In the genomic region with DNA sequence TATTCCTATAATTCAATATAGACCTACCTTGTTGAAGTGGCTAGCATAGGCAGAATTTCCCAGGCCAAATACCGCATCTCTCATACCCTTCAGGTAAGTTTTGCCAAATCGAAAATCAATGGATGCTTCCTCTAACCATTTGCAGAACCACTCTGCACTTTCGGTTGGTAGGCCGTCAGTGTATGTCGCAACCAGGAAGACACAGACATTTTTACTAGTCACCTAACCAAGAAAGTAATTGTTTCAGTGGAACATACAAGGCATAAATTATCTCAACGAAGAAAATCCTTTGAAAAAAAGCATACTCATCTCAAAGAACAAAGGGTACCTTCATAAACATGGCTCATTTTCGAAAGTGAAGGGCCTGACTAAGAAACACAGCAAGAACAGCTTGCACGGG, we compare ENCODE assay signal across 7 cellular contexts. TPM values are rescaled to one million over a fixed set of nuclear protein-coding genes. Genes with fewer than 3 reads are reported as not detected.
DNase-seq lines count a peak whose midpoint lies in the region; ATAC-seq, FAIRE-seq and TF ChIP-seq lines count a peak whose summit lies in the region.
"Not testable (repeated sequence)": the region's sequence is repeated elsewhere in the genome, so short reads cannot be mapped to it uniquely, and the experiment has no call there.

No MANE protein-coding gene starts in this region.

- not testable (repeated sequence) for H3K4me1 Mint-ChIP-seq in nephron progenitor cell

- H2AFZ ChIP-seq in K562 (ENCODE audit: low read depth, low read length), result not testable (repeated sequence)

- in situ Hi-C loops in KBM-7 (cut with MboI; ENCODE audit: low pct_unique_long_range_greater_than_20kb, low sequenced_read_pairs); K562 (cut with MboI): not testable (repeated sequence)

- TF ChIP-seq POLR2A in K562 (conservative IDR thresholded peaks at IDR 0.05), result not testable (repeated sequence)

- peak overlapping the region; percentile 25 for H3K27ac Mint-ChIP-seq in nephron progenitor cell

- not testable (repeated sequence) for H3K9me1 ChIP-seq in K562 (ENCODE audit: control insufficient read depth, insufficient read depth, low read length)

- H3K4me1 ChIP-seq in K562 (replicated peaks in 1 of 2; ENCODE audit: control insufficient read depth in 2 of 2, insufficient read depth in 2 of 2, low read length in 2 of 2), result peaks cover 12 to 13% of the 10 kb centered on the region in 2 experiments; a peak in 3 of 5 replicates

- not testable (repeated sequence) for BruUV-seq in K562 (replicated peaks; lab: Mats Ljungman, UMichigan)

- not testable (repeated sequence) for ATAC-seq in K562

- WGBS in K562 (ENCODE audit: insufficient coverage, low coverage, missing lambda C conversion rate), result 91% methylated on average over 8 of the region's 8 CpGs

- not testable (repeated sequence) for H3K4me2 ChIP-seq in K562 (ENCODE audit: insufficient read depth, low read length)

- peak; percentile 16 for FAIRE-seq in D721Med (lab: Jason Lieb, UNC)
- FAIRE-seq in K562 (lab: Jason Lieb, UNC), result not testable (repeated sequence)

- H4K20me1 ChIP-seq in K562 (replicated peaks; ENCODE audit: control insufficient read depth, insufficient read depth, low read length), result not testable (repeated sequence)

- not testable (repeated sequence) for H3K9me3 Mint-ChIP-seq in nephron progenitor cell

- POLR2A ChIA-PET in K562 (lab: Yijun Ruan, JAX), result not testable (repeated sequence)

- H3K36me3 ChIP-seq in K562 (ENCODE audit: control insufficient read depth, insufficient read depth, low read length), result peaks cover 37% of the 10 kb centered on the region; the same call in 2 of the 3 replicates

- TF ChIP-seq CTCF in D721Med (IDR thresholded peaks at IDR 0.05; ENCODE audit: insufficient read depth, missing control alignments); K562 (IDR thresholded peaks at IDR 0.05 in 2 of 3, conservative IDR thresholded peaks at IDR 0.05 in 1 of 3; ENCODE audit: insufficient read depth in 2 of 3, low read depth in 1 of 3, low read length in 3 of 3); nephron progenitor cell (IDR thresholded peaks at IDR 0.05): not testable (repeated sequence)

- H3K9me3 ChIP-seq in K562 (replicated peaks; ENCODE audit: control insufficient read depth, insufficient read depth, low read depth, low read length), result not testable (repeated sequence)

- not testable (repeated sequence) for H3K27ac ChIP-seq in K562 (ENCODE audit: extremely low read depth, low read depth, low read length)

- intact Hi-C loops in K562 (cut with micrococcal nuclease), result not testable (repeated sequence)

- not testable (repeated sequence) for H3K27me3 ChIP-seq in K562 (ENCODE audit: control insufficient read depth in 2 of 2, insufficient read depth in 2 of 2, low read length in 2 of 2)

- not testable (repeated sequence) for H3K79me2 ChIP-seq in K562 (ENCODE audit: control insufficient read depth, insufficient read depth, low read length)

- peaks cover 22% of the 10 kb centered on the region for H3K36me3 Mint-ChIP-seq in nephron progenitor cell (ENCODE audit: low read depth)

- H3K27me3 Mint-ChIP-seq in nephron progenitor cell (ENCODE audit: low read depth, poor library complexity), result not testable (repeated sequence)

- CTCF ChIA-PET in K562 (lab: Yijun Ruan, JAX; ENCODE audit: low intra/inter-chr PET ratio), result not testable (repeated sequence)

- not testable (repeated sequence) for DNase-seq in D721Med (ENCODE audit: insufficient read length, low spot score); K562 (ENCODE audit: extremely low read depth in 1 of 4, low spot score in 3 of 4); nephron progenitor cell
- DNase-seq in KBM-7 (peak; percentile 26), MV-4-11 (lab: John Stamatoyannopoulos, UW) (peak; percentile 64), NOMO-1 treated with dmso at 0.1 percent for 144 hours (lab: John Stamatoyannopoulos, UW; ENCODE audit: unreplicated experiment) (peak; percentile 85), SKM-1 treated with dmso at 0.1 percent for 144 hours (lab: John Stamatoyannopoulos, UW; ENCODE audit: unreplicated experiment) (peak; percentile 2)

- not testable (repeated sequence) for H3K9ac ChIP-seq in K562 (ENCODE audit: insufficient read depth in 1 of 2, low read depth in 2 of 2, low read length in 2 of 2)

- not testable (repeated sequence) for H3K4me3 ChIP-seq in K562

- not testable (repeated sequence) for H3K4me3 Mint-ChIP-seq in nephron progenitor cell

- TF ChIP-seq RAD21 in K562 (CRISPR knock-in tag; conservative IDR thresholded peaks at IDR 0.05 in 1 of 2, IDR thresholded peaks at IDR 0.05 in 1 of 2), result not testable (repeated sequence)

- not testable (repeated sequence) for TF ChIP-seq EP300 in K562 (IDR thresholded peaks at IDR 0.05; ENCODE audit: low read length)

TF ChIP-seq in K562, 482 proteins besides CTCF, POLR2A, EP300 and RAD21:
- peak; percentile 56; the same call in 1 of the 2 replicates for TF ChIP-seq CEBPB (tag; IDR thresholded peaks at IDR 0.05)

RNA-seq across cellular contexts. Expression of a gene that starts 17.6 kb away (rescaled TPM):
- total RNA-seq in K562 (2011; cell fraction: chromatin; rRNA removed; ENCODE audit: low replicate concordance), result 55.6 and 75.9 TPM in 2 replicates
- total RNA-seq in K562 (2011; cell fraction: nucleolus; rRNA removed), result 29.4 and 32.8 TPM in 2 replicates
- total RNA-seq in K562 (2011; cell fraction: nucleoplasm; rRNA removed), result 32.4 and 37.9 TPM in 2 replicates
- total RNA-seq in K562 (2014; rRNA removed), result 9.4 and 10.2 TPM in 2 replicates
- total RNA-seq in K562 (2014; rRNA removed; fragmentation: Illumina TruSeq; extraction: Trizol), result 12.9 TPM in 2 replicates
- total RNA-seq in K562 (2015; rRNA removed; fragmentation: Illumina TruSeq; extraction: Trizol), result 13.6 and 14.7 TPM in 2 replicates
- total RNA-seq in K562 (2021), result 7.7 and 9.8 TPM in 2 replicates
- polyA plus RNA-seq in K562 (2011; rRNA removed), result 7.2 and 10.0 TPM in 2 replicates
- 3.7 and 4.5 TPM in 2 replicates for polyA plus RNA-seq in K562 (2011; cell fraction: cytosol; rRNA removed)
- polyA plus RNA-seq in K562 (2011; cell fraction: nucleus; rRNA removed), result 5.4 and 5.5 TPM in 2 replicates
- 5.4 and 5.7 TPM in 2 replicates for polyA plus RNA-seq in K562 (2012)
- polyA plus RNA-seq in K562 (2014; fragmentation: Illumina TruSeq; extraction: Trizol), result 7.3 and 9.1 TPM in 2 replicates
- 1 to 10 TPM; 5.8 to 9.8 TPM for polyA plus RNA-seq in K562 (2014; fragmentation: Nextera tagmentation; extraction: Ambion mirVana)
- 6.2 and 7.2 TPM in 2 replicates for polyA plus RNA-seq in K562 (2014; rRNA removed)
- polyA minus RNA-seq in K562 (2011; rRNA and poly(A)+ RNA removed), result 29.4 and 37.8 TPM in 2 replicates
- 5.4 and 7.9 TPM in 2 replicates for polyA minus RNA-seq in K562 (2011; cell fraction: cytosol; rRNA and poly(A)+ RNA removed)
- polyA minus RNA-seq in K562 (2011; cell fraction: nucleus; rRNA and poly(A)+ RNA removed), result 13.6 and 21.1 TPM in 2 replicates
